ENCODE assay signal across 1 cellular context in genomic region chr5:72486371-72486770, GRCh38.
TF ChIP-seq lines count a peak whose summit lies in the region.

No MANE protein-coding gene starts in this region.

TF ChIP-seq in H1, 55 proteins besides CTCF, POLR2A, EP300 and RAD21 (continued from another document):
- TF ChIP-seq ATF3 (IDR thresholded peaks at IDR 0.05; ENCODE audit: insufficient read depth, low read depth, low read length) (no peak), EGR1 (IDR thresholded peaks at IDR 0.05; ENCODE audit: borderline replicate concordance, low read depth, low read length) (no peak)
